1 cellular context compared by ENCODE assay signal in genomic region chr5:59276277-59276647, GRCh38.
TF ChIP-seq lines count a peak whose summit lies in the region.

No MANE protein-coding gene starts in this region.

TF ChIP-seq in HEK293, 187 proteins besides CTCF, POLR2A, EP300 and RAD21 (continued from another document):
- TF ChIP-seq PRDM6 (tag by site-specific recombination; IDR thresholded peaks at IDR 0.05) (peak; percentile 98), ZNF677 (tag by site-specific recombination; IDR thresholded peaks at IDR 0.05) (no peak)
